Comparison of ENCODE assay signal across 8 cellular contexts in the genomic region with DNA sequence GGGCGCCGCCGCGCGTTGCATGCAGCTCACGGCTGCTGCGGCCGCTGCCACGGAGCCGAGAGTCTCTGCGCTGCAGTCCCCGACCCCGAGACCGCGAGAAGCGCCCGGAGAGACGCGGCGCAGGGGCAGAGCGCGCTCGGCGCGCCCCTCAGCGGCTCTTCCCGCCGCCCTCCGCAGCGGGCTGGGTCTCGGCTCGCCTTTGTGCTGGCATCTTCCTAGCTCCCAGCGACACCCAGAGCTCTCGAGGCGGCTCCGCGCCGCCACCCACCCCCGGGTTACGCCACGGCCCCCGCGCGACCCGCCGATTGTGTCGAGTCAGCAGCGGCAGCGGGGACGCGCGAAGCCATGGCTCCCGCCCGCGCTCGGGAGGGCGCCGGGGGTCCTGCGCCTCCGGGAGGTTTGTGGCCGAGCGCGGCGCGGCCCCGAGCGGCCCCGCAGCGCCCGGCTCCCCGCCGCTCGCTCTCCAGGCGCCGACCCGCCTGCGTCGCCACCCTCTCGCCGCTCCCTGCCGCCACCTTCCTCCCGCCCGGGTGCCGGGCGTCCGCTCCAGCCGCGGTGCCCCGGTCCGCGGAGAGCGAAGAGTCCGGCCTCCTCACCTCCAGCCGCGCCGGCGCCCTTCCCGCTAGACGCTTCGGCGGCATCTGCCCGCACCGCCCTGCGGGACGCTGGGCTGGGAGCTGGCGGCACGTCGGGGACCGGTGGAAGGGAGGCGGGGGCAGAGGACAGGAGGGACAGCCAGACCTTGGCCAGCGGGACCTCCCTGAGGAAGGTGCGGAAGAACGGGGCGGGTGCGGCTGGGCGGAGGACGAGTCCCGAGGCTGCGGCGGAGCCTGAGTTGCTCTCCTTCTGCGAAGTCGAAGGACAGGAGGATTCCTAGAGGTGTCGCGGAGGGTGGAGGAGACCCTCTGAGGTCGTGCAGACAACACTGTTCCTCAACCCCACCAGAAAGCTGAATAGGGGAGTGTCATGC. TPM values are rescaled to one million over a fixed set of nuclear protein-coding genes. Genes with fewer than 3 reads are reported as not detected.
DNase-seq lines count a peak whose midpoint lies in the region; ATAC-seq and TF ChIP-seq lines count a peak whose summit lies in the region.

A gene (minus strand): TSS at position 643 of the 970 bp plus-strand sequence.

- ATAC-seq in HG02973 (IDR thresholded peaks at IDR 0.05; ENCODE audit: unreplicated experiment), result peak; percentile 67

- in situ Hi-C loops in GM13977 (cut with MboI; ENCODE audit: low pct_unique_long_range_greater_than_20kb, low sequenced_read_pairs, unreplicated experiment), result no loop called here

- no peak for TF ChIP-seq CTCF in GM13977 (IDR thresholded peaks at IDR 0.05; ENCODE audit: extremely low read depth, insufficient read depth, missing control alignments)

- DNase-seq in AG08395 (ENCODE audit: low spot score), result peak; percentile 55
- peak; percentile 84 for DNase-seq in GM13977 (ENCODE audit: low spot score)
- peak; percentile 44 to 87 for DNase-seq in NCI-H526 (lab: John Stamatoyannopoulos, UW)
- DNase-seq in astrocyte of the hippocampus (ENCODE audit: low read depth, low spot score), result peak; percentile 86
- DNase-seq in hepatic stellate cell (ENCODE audit: low spot score), result peak; percentile 59
- peak; percentile 17 for DNase-seq in pulmonary artery endothelial cell (ENCODE audit: low read depth, low spot score)
- no peak for DNase-seq in kidney glomerular epithelial cell (lab: John Stamatoyannopoulos, UW)

RNA-seq across cellular contexts. Expression of the gene that starts here (rescaled TPM):
- 59.7 and 94.8 TPM in 2 replicates for total RNA-seq in pulmonary artery endothelial cell
